In the genomic region with DNA sequence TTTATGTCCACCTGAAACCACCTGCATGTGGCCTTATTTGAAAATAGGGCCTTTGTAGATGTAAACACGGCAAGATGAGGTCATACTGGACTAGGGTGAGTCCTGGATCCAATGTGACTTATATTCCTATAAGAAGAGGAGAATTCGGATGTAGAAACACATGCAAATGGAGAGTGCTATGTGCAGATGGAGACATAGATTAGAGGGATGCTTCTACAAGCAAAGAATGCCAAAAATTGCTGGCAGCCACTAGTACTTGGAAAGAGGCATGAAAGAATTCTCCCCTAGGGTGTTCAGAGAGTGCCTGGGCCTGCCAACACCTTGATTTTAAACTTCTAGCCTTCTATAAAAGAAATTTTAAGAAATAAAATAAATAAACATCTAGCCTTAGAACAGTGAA, we compare ENCODE assay signal across 1 cellular context.
TF ChIP-seq lines count a peak whose summit lies in the region.

No MANE protein-coding gene starts in this region.

TF ChIP-seq in GM23338, 12 proteins besides CTCF, POLR2A, EP300 and RAD21 (continued from another document):
- TF ChIP-seq, protein P1, sequence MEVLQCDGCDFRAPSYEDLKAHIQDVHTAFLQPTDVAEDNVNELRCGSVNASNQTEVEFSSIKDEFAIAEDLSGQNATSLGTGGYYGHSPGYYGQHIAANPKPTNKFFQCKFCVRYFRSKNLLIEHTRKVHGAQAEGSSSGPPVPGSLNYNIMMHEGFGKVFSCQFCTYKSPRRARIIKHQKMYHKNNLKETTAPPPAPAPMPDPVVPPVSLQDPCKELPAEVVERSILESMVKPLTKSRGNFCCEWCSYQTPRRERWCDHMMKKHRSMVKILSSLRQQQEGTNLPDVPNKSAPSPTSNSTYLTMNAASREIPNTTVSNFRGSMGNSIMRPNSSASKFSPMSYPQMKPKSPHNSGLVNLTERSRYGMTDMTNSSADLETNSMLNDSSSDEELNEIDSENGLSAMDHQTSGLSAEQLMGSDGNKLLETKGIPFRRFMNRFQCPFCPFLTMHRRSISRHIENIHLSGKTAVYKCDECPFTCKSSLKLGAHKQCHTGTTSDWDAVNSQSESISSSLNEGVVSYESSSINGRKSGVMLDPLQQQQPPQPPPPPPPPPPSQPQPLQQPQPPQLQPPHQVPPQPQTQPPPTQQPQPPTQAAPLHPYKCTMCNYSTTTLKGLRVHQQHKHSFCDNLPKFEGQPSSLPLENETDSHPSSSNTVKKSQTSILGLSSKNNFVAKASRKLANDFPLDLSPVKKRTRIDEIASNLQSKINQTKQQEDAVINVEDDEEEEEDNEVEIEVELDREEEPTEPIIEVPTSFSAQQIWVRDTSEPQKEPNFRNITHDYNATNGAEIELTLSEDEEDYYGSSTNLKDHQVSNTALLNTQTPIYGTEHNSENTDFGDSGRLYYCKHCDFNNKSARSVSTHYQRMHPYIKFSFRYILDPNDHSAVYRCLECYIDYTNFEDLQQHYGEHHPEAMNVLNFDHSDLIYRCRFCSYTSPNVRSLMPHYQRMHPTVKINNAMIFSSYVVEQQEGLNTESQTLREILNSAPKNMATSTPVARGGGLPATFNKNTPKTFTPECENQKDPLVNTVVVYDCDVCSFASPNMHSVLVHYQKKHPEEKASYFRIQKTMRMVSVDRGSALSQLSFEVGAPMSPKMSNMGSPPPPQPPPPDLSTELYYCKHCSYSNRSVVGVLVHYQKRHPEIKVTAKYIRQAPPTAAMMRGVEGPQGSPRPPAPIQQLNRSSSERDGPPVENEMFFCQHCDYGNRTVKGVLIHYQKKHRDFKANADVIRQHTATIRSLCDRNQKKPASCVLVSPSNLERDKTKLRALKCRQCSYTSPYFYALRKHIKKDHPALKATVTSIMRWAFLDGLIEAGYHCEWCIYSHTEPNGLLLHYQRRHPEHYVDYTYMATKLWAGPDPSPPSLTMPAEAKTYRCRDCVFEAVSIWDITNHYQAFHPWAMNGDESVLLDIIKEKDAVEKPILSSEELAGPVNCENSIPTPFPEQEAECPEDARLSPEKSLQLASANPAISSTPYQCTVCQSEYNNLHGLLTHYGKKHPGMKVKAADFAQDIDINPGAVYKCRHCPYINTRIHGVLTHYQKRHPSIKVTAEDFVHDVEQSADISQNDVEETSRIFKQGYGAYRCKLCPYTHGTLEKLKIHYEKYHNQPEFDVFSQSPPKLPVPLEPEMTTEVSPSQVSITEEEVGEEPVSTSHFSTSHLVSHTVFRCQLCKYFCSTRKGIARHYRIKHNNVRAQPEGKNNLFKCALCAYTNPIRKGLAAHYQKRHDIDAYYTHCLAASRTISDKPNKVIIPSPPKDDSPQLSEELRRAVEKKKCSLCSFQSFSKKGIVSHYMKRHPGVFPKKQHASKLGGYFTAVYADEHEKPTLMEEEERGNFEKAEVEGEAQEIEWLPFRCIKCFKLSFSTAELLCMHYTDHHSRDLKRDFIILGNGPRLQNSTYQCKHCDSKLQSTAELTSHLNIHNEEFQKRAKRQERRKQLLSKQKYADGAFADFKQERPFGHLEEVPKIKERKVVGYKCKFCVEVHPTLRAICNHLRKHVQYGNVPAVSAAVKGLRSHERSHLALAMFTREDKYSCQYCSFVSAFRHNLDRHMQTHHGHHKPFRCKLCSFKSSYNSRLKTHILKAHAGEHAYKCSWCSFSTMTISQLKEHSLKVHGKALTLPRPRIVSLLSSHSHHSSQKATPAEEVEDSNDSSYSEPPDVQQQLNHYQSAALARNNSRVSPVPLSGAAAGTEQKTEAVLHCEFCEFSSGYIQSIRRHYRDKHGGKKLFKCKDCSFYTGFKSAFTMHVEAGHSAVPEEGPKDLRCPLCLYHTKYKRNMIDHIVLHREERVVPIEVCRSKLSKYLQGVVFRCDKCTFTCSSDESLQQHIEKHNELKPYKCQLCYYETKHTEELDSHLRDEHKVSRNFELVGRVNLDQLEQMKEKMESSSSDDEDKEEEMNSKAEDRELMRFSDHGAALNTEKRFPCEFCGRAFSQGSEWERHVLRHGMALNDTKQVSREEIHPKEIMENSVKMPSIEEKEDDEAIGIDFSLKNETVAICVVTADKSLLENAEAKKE (CRISPR knock-in tag; IDR thresholded peaks at IDR 0.05), result no peak
- TF ChIP-seq NANOG (IDR thresholded peaks at IDR 0.05; ENCODE audit: borderline replicate concordance), result no peak
- TF ChIP-seq, protein P2, sequence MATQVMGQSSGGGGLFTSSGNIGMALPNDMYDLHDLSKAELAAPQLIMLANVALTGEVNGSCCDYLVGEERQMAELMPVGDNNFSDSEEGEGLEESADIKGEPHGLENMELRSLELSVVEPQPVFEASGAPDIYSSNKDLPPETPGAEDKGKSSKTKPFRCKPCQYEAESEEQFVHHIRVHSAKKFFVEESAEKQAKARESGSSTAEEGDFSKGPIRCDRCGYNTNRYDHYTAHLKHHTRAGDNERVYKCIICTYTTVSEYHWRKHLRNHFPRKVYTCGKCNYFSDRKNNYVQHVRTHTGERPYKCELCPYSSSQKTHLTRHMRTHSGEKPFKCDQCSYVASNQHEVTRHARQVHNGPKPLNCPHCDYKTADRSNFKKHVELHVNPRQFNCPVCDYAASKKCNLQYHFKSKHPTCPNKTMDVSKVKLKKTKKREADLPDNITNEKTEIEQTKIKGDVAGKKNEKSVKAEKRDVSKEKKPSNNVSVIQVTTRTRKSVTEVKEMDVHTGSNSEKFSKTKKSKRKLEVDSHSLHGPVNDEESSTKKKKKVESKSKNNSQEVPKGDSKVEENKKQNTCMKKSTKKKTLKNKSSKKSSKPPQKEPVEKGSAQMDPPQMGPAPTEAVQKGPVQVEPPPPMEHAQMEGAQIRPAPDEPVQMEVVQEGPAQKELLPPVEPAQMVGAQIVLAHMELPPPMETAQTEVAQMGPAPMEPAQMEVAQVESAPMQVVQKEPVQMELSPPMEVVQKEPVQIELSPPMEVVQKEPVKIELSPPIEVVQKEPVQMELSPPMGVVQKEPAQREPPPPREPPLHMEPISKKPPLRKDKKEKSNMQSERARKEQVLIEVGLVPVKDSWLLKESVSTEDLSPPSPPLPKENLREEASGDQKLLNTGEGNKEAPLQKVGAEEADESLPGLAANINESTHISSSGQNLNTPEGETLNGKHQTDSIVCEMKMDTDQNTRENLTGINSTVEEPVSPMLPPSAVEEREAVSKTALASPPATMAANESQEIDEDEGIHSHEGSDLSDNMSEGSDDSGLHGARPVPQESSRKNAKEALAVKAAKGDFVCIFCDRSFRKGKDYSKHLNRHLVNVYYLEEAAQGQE (IDR thresholded peaks at IDR 0.05; ENCODE audit: unreplicated experiment), result no peak
- TF ChIP-seq CREB1 (CRISPR knock-in tag; IDR thresholded peaks at IDR 0.05; ENCODE audit: low read depth), result no peak
- no peak for TF ChIP-seq ZNF114 (CRISPR knock-in tag; IDR thresholded peaks at IDR 0.05)
- no peak for TF ChIP-seq EZH2 (IDR thresholded peaks at IDR 0.05; ENCODE audit: low read depth, unreplicated experiment)
- no peak for TF ChIP-seq STAT1 (IDR thresholded peaks at IDR 0.05; ENCODE audit: unreplicated experiment)
- no peak for TF ChIP-seq ZNF331 (CRISPR knock-in tag; IDR thresholded peaks at IDR 0.05; ENCODE audit: low read depth)
- TF ChIP-seq, protein P3, sequence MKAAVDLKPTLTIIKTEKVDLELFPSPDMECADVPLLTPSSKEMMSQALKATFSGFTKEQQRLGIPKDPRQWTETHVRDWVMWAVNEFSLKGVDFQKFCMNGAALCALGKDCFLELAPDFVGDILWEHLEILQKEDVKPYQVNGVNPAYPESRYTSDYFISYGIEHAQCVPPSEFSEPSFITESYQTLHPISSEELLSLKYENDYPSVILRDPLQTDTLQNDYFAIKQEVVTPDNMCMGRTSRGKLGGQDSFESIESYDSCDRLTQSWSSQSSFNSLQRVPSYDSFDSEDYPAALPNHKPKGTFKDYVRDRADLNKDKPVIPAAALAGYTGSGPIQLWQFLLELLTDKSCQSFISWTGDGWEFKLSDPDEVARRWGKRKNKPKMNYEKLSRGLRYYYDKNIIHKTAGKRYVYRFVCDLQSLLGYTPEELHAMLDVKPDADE (IDR thresholded peaks at IDR 0.05), result no peak
- no peak for TF ChIP-seq POLR2AphosphoS5 (IDR thresholded peaks at IDR 0.05; ENCODE audit: low read depth)
